Comparison of ENCODE assay signal across 19 cellular contexts in the genomic region with DNA sequence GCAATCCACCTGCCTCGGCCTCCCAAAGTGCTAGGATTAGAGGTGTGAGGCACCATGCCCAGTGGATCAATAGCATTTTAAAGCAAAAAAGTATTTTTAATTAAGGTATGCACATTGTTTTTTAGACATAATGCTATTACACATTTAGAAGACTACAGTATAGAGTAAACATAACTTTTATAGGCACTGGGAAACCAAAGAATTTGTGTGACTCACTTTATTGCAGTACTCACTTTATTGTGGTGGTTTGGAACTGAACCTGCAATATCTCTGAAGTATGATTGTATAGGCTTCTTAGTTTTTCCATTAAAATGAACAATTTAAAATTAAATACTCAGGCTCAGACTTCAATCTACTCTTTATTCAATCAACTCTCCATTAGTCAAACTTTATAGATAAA. TPM values are rescaled to one million over a fixed set of nuclear protein-coding genes. Genes with fewer than 3 reads are reported as not detected.
DNase-seq lines count a peak whose midpoint lies in the region; ATAC-seq, FAIRE-seq and TF ChIP-seq lines count a peak whose summit lies in the region.
"Had no signal": no experiment of that assay in that cellular context is flagged by ENCODE, and none has a peak within 500 bp of the region (broad histone marks: within the 10 kb centered on the region; RNA-seq: fewer than 3 reads in every experiment).

No MANE protein-coding gene starts in this region.

- TF ChIP-seq CTCF in HEK293 (tag by site-specific recombination; IDR thresholded peaks at IDR 0.05), result no peak
- no peak for TF ChIP-seq CTCF in keratinocyte (optimal IDR thresholded peaks at IDR 0.05 in 1 of 3, IDR thresholded peaks at IDR 0.05 in 1 of 3, conservative IDR thresholded peaks at IDR 0.05 in 1 of 3; ENCODE audit: extremely low read depth in 1 of 3, insufficient read depth in 2 of 3, low read length in 3 of 3)
- no peak for TF ChIP-seq CTCF in upper lobe of right lung (IDR thresholded peaks at IDR 0.05)

- H3K27me3 ChIP-seq in keratinocyte (ENCODE audit: control insufficient read depth, extremely low read depth, insufficient read depth, low read length) (no peaks in the 10 kb centered on the region), upper lobe of right lung (peaks cover 2% of the 10 kb centered on the region)
- H3K27me3 ChIP-seq: BLaER1 treated with 17β-estradiol and CSF1 and Interleukin-3, amounts not matched to agents 10 nM and 100 nM; SJCRH30; upper lobe of left lung had no signal

- intact Hi-C loops in upper lobe of right lung (cut with DNase I), result no loop called here

- H3K4me1 ChIP-seq in HEK293 (ENCODE audit: control insufficient read depth, insufficient read depth, low read length), result no peaks in the 10 kb centered on the region
- peaks cover 23% of the 10 kb centered on the region for H3K4me1 ChIP-seq in keratinocyte (ENCODE audit: control insufficient read depth, extremely low read depth, insufficient read depth, low read length)
- H3K4me1 ChIP-seq in upper lobe of right lung, result peaks cover 9% of the 10 kb centered on the region
- H3K4me1 ChIP-seq: SJCRH30, upper lobe of left lung had no signal

- H3K79me2 ChIP-seq in keratinocyte (ENCODE audit: control insufficient read depth, insufficient read depth, low read length), result no peaks in the 10 kb centered on the region

- no peaks in the 10 kb centered on the region for H3K9me1 ChIP-seq in keratinocyte (ENCODE audit: control insufficient read depth, extremely low read depth, insufficient read depth, low read length)

- H3K9ac ChIP-seq in keratinocyte (ENCODE audit: control insufficient read depth, extremely low read depth, insufficient read depth, low read length), result no peak overlapping the region
- H3K9ac ChIP-seq: BLaER1 treated with 17β-estradiol and CSF1 and Interleukin-3, amounts not matched to agents 10 nM and 100 nM had no signal

- H3K36me3 ChIP-seq in HEK293 (ENCODE audit: control insufficient read depth in 2 of 2, insufficient read depth in 1 of 2, low read length in 2 of 2) (no peaks in the 10 kb centered on the region), keratinocyte (ENCODE audit: control insufficient read depth in 2 of 2, extremely low read depth in 1 of 2, insufficient read depth in 2 of 2, low read length in 2 of 2) (no peaks in the 10 kb centered on the region), upper lobe of right lung (no peaks in the 10 kb centered on the region)
- H3K36me3 ChIP-seq: BLaER1 treated with 17β-estradiol and CSF1 and Interleukin-3, amounts not matched to agents 10 nM and 100 nM; SJCRH30; upper lobe of left lung had no signal

- POLR2A ChIA-PET in HEK293 (lab: Yijun Ruan, JAX), result interaction anchor here (0.8 kb wide), 1 partner anchor 29 kb away, joined by 3 read pairs; no protein-coding TSS in a partner anchor

- CTCF ChIA-PET in HEK293 (lab: Yijun Ruan, JAX), result interaction anchor here (1.4 kb wide), 1 partner anchor 9 kb away, joined by 8 read pairs; no protein-coding TSS in a partner anchor

- dilution Hi-C loops in keratinocyte (cut with MboI; ENCODE audit: extremely low pct_ligation_motif_present, low sequenced_read_pairs), result no loop called here

- ATAC-seq in upper lobe of right lung, result no peak
- no peak for ATAC-seq in HG03095 (IDR thresholded peaks at IDR 0.05; ENCODE audit: unreplicated experiment)

- peak; percentile 5 for FAIRE-seq in keratinocyte (lab: Jason Lieb, UNC)

- DNase-seq in EL (peak; percentile 38), amniotic epithelial cell (ENCODE audit: low read depth) (peak; percentile 11), keratinocyte (ENCODE audit: low read depth, low spot score) (no peak), upper lobe of right lung (no peak), NCI-H1417 treated with DMSO at 0.1 percent for 48 hours (lab: John Stamatoyannopoulos, UW) (no peak), HuH-7 (ENCODE audit: low spot score) (no peak)
- DNase-seq: activated CD4-positive, CD25-positive, alpha-beta regulatory T cell treated with anti-CD3 and anti-CD28 coated beads, Interleukin-2, amount 50 U/mL, for 72 hours; activated naive CD4-positive, alpha-beta T cell; DMS 273 treated with DMSO at 0.1 percent for 48 hours; effector CD4-positive, alpha-beta T cell; NCI-H187; NCI-H510A; SJCRH30; stimulated activated naive CD4-positive, alpha-beta T cell treated with Interleukin-2 at 50 U/mL for 16 hours; upper lobe of left lung had no signal

- H3K4me2 ChIP-seq in keratinocyte (ENCODE audit: control insufficient read depth, extremely low read depth, insufficient read depth, low read depth, low read length), result peak overlapping the region; percentile 16
- H3K4me2 ChIP-seq: BLaER1 treated with 17β-estradiol and CSF1 and Interleukin-3, amounts not matched to agents 10 nM and 100 nM had no signal

- H3K9me3 ChIP-seq in HEK293 (ENCODE audit: control insufficient read depth, insufficient read depth, low read depth, low read length) (no peaks in the 10 kb centered on the region), keratinocyte (ENCODE audit: control insufficient read depth, low read depth, low read length) (no peaks in the 10 kb centered on the region), upper lobe of right lung (no peaks in the 10 kb centered on the region)
- H3K9me3 ChIP-seq: SJCRH30, upper lobe of left lung had no signal

- no peak overlapping the region for H3K27ac ChIP-seq in HEK293 (ENCODE audit: extremely low read depth, low read depth, low read length)
- no peak overlapping the region for H3K27ac ChIP-seq in keratinocyte (ENCODE audit: control insufficient read depth, insufficient read depth, low read length)
- no peak overlapping the region for H3K27ac ChIP-seq in upper lobe of right lung
- H3K27ac ChIP-seq: BLaER1 treated with 17β-estradiol and CSF1 and Interleukin-3, amounts not matched to agents 10 nM and 100 nM; SJCRH30; upper lobe of left lung had no signal

- H2AFZ ChIP-seq in keratinocyte (ENCODE audit: control insufficient read depth, low read length), result no peak overlapping the region

- H4K20me1 ChIP-seq in keratinocyte (ENCODE audit: control insufficient read depth, extremely low read depth, insufficient read depth, low read length), result no peaks in the 10 kb centered on the region
- H4K20me1 ChIP-seq: BLaER1 treated with 17β-estradiol and CSF1 and Interleukin-3, amounts not matched to agents 10 nM and 100 nM had no signal

- no peak overlapping the region for H3K4me3 ChIP-seq in HEK293 (ENCODE audit: low read depth, low read length)
- H3K4me3 ChIP-seq in keratinocyte (ENCODE audit: control insufficient read depth in 2 of 3, extremely low read depth in 1 of 3, insufficient read depth in 2 of 3, low read depth in 1 of 3, low read length in 3 of 3), result no peak overlapping the region
- no peak overlapping the region for H3K4me3 ChIP-seq in upper lobe of right lung
- H3K4me3 ChIP-seq: BLaER1 treated with 17β-estradiol and CSF1 and Interleukin-3, amounts not matched to agents 10 nM and 100 nM; SJCRH30; upper lobe of left lung had no signal

RNA-seq across cellular contexts. Expression of a gene that starts 17.5 kb away (rescaled TPM):
- polyA plus RNA-seq in keratinocyte, result 0.06 TPM in 1 of 3 replicates, not detected in the others
- not detected for polyA plus RNA-seq in keratinocyte (2011; ENCODE audit: low read depth)
- polyA plus RNA-seq in keratinocyte (2011; cell fraction: cytosol; rRNA removed), result 0.05 TPM in 1 of 2 replicates, not detected in the other
- not detected in 2 replicates for polyA plus RNA-seq in keratinocyte (2011; cell fraction: nucleus; rRNA removed)
- not detected in 2 replicates for polyA plus RNA-seq in keratinocyte (2012; ENCODE audit: low replicate concordance)
- not detected in 3 replicates for polyA minus RNA-seq in keratinocyte
- polyA minus RNA-seq in keratinocyte (2011; cell fraction: cytosol; rRNA and poly(A)+ RNA removed), result not detected
- not detected in 2 replicates for polyA minus RNA-seq in keratinocyte (2011; cell fraction: nucleus; rRNA and poly(A)+ RNA removed)
- total RNA-seq in upper lobe of right lung, result 14.5 TPM
- total RNA-seq: fibroblast of lung, SJCRH30 had no signal
- polyA plus RNA-seq: fibroblast of lung had no signal

RNA-seq across cellular contexts. Expression of a gene that starts 22.9 kb away (rescaled TPM):
- polyA plus RNA-seq in keratinocyte, result 98.4 to 237 TPM (median 225 TPM) in 3 replicates
- polyA plus RNA-seq in keratinocyte (2011; ENCODE audit: low read depth), result 134 TPM
- polyA plus RNA-seq in keratinocyte (2011; cell fraction: cytosol; rRNA removed), result 87.1 and 146 TPM in 2 replicates
- polyA plus RNA-seq in keratinocyte (2011; cell fraction: nucleus; rRNA removed), result 339 and 411 TPM in 2 replicates
- polyA plus RNA-seq in keratinocyte (2012; ENCODE audit: low replicate concordance), result 71.5 and 238 TPM in 2 replicates
- 55.0 to 191 TPM (median 149 TPM) in 3 replicates for polyA minus RNA-seq in keratinocyte
- polyA minus RNA-seq in keratinocyte (2011; cell fraction: cytosol; rRNA and poly(A)+ RNA removed), result 65.0 TPM
- polyA minus RNA-seq in keratinocyte (2011; cell fraction: nucleus; rRNA and poly(A)+ RNA removed), result 162 and 267 TPM in 2 replicates
- total RNA-seq in upper lobe of right lung, result 119 TPM
- total RNA-seq: fibroblast of lung, SJCRH30 had no signal
- polyA plus RNA-seq: fibroblast of lung had no signal

RNA-seq across cellular contexts. Expression of a gene that starts 34.8 kb away (rescaled TPM):
- 6.3 to 7.9 TPM (median 6.5 TPM) in 3 replicates for polyA plus RNA-seq in keratinocyte
- polyA plus RNA-seq in keratinocyte (2011; ENCODE audit: low read depth), result 24.1 TPM
- 3.1 and 6.0 TPM in 2 replicates for polyA plus RNA-seq in keratinocyte (2011; cell fraction: cytosol; rRNA removed)
- polyA plus RNA-seq in keratinocyte (2011; cell fraction: nucleus; rRNA removed), result 9.7 and 13.9 TPM in 2 replicates
- 6.6 and 40.8 TPM in 2 replicates for polyA plus RNA-seq in keratinocyte (2012; ENCODE audit: low replicate concordance)
- 7.3 to 24.1 TPM (median 20.5 TPM) in 3 replicates for polyA minus RNA-seq in keratinocyte
- polyA minus RNA-seq in keratinocyte (2011; cell fraction: cytosol; rRNA and poly(A)+ RNA removed), result 5.9 TPM
- 16.0 and 23.6 TPM in 2 replicates for polyA minus RNA-seq in keratinocyte (2011; cell fraction: nucleus; rRNA and poly(A)+ RNA removed)
- 11.8 TPM for total RNA-seq in upper lobe of right lung

RNA-seq across cellular contexts. Expression of a gene that starts 55.5 kb away (rescaled TPM):
- polyA plus RNA-seq in keratinocyte, result not detected in 3 replicates
- polyA plus RNA-seq in keratinocyte (2011; ENCODE audit: low read depth), result not detected
- polyA plus RNA-seq in keratinocyte (2011; cell fraction: cytosol; rRNA removed), result not detected in 2 replicates
- not detected in 2 replicates for polyA plus RNA-seq in keratinocyte (2011; cell fraction: nucleus; rRNA removed)
- polyA plus RNA-seq in keratinocyte (2012; ENCODE audit: low replicate concordance), result not detected in 2 replicates
- not detected in 3 replicates for polyA minus RNA-seq in keratinocyte
- not detected for polyA minus RNA-seq in keratinocyte (2011; cell fraction: cytosol; rRNA and poly(A)+ RNA removed)
- polyA minus RNA-seq in keratinocyte (2011; cell fraction: nucleus; rRNA and poly(A)+ RNA removed), result not detected in 2 replicates
- 8.5 TPM for total RNA-seq in upper lobe of right lung
- total RNA-seq: fibroblast of lung, SJCRH30 had no signal
- polyA plus RNA-seq: fibroblast of lung had no signal

RNA-seq across cellular contexts. Expression of a gene that starts 57.1 kb away (rescaled TPM):
- polyA plus RNA-seq in keratinocyte, result not detected in 3 replicates
- polyA plus RNA-seq in keratinocyte (2011; ENCODE audit: low read depth), result not detected
- not detected in 2 replicates for polyA plus RNA-seq in keratinocyte (2011; cell fraction: cytosol; rRNA removed)
- polyA plus RNA-seq in keratinocyte (2011; cell fraction: nucleus; rRNA removed), result not detected in 2 replicates
- not detected in 2 replicates for polyA plus RNA-seq in keratinocyte (2012; ENCODE audit: low replicate concordance)
- polyA minus RNA-seq in keratinocyte, result not detected in 3 replicates
- polyA minus RNA-seq in keratinocyte (2011; cell fraction: cytosol; rRNA and poly(A)+ RNA removed), result not detected
- not detected in 2 replicates for polyA minus RNA-seq in keratinocyte (2011; cell fraction: nucleus; rRNA and poly(A)+ RNA removed)
- 6.5 TPM for total RNA-seq in upper lobe of right lung
- total RNA-seq: fibroblast of lung, SJCRH30 had no signal
- polyA plus RNA-seq: fibroblast of lung had no signal

Comparison
In these comparisons a context has a peak if more than half of its experiments do, and no peak if none do; other contexts are left out.
1. DNase-seq: peak in EL (single experiment) and amniotic epithelial cell (single experiment); none in keratinocyte (single experiment), upper lobe of right lung (single experiment), NCI-H1417 treated with DMSO at 0.1 percent for 48 hours (single experiment) and HuH-7 (single experiment).